In the genomic region with DNA sequence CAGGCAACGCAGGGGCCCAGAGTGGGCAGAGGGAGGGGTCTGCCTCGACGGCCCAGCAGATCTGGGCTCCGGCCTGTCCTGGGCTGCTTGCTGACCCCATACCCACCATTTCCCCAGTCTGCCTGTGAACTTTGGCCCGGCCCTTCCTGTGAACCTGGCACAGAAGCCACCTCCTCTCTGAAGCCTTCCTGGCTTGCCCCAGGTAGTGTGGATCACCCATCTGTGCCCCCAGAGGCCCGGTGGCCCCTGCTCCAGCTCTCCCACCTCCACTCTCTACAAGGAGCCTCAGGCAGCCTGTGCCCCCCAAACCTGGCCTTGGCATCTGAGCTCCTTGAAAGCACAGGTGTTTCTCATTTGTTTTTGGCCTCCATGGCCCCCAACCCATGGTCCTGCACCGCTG, we compare ENCODE assay signal across 10 cellular contexts. TPM values are rescaled to one million over a fixed set of nuclear protein-coding genes. Genes with fewer than 3 reads are reported as not detected.
DNase-seq lines count a peak whose midpoint lies in the region; ATAC-seq and TF ChIP-seq lines count a peak whose summit lies in the region.
"Had no signal": no experiment of that assay in that cellular context is flagged by ENCODE, and none has a peak within 500 bp of the region (broad histone marks: within the 10 kb centered on the region; RNA-seq: fewer than 3 reads in every experiment).

No MANE protein-coding gene starts in this region.

- H3K4me2 ChIP-seq in DND-41 (ENCODE audit: insufficient read depth, low read length) (peak overlapping the region; percentile 46), MM.1S (ENCODE audit: low read depth, low read length) (no peak overlapping the region)

- H3K27ac ChIP-seq in DND-41 (ENCODE audit: low read length) (peak overlapping the region; percentile 92), MM.1S (ENCODE audit: low read length) (no peak overlapping the region), cingulate gyrus (ENCODE audit: low read depth, low read length) (peak overlapping the region; percentile 99), skeletal muscle tissue (ENCODE audit: low read depth, low read length) (peak overlapping the region; percentile 67)

- H3K79me2 ChIP-seq in DND-41 (ENCODE audit: insufficient read depth, low read length) = no peaks in the 10 kb centered on the region
- H3K79me2 ChIP-seq in MM.1S (ENCODE audit: low read length) = no peaks in the 10 kb centered on the region

- 0 out of 3 replicates have a peak, but pooled peaks have one; percentile 4 for ATAC-seq in DND-41 (ENCODE audit: insufficient read depth, low read depth)

- H2AFZ ChIP-seq in DND-41 (ENCODE audit: low read depth, low read length) = peak overlapping the region; percentile 68
- H2AFZ ChIP-seq in MM.1S (ENCODE audit: low read length) = peak overlapping the region; percentile 42; the same call in 1 of the 2 replicates

- H3K9ac ChIP-seq in DND-41 (ENCODE audit: low read depth, low read length) (peak overlapping the region; percentile 48), MM.1S (ENCODE audit: low read length) (no peak overlapping the region), skeletal muscle tissue (ENCODE audit: low read depth in 1 of 3, low read length in 3 of 3) (peak overlapping the region in 2 of 3 donors; percentile 47 to 74)

- CTCF ChIA-PET in GM10248 (lab: Yijun Ruan, JAX) = interaction anchor here (1.0 to 2.4 kb wide), 5 partner anchors 10 to 70 kb away, joined by 3 to 11 read pairs (median 4); no protein-coding TSS in a partner anchor

- H3K4me1 ChIP-seq in DND-41 (ENCODE audit: insufficient read depth, low read length) (peaks cover 32% of the 10 kb centered on the region), MM.1S (ENCODE audit: low read length) (no peaks in the 10 kb centered on the region), skeletal muscle tissue (ENCODE audit: control insufficient read depth in 3 of 3, insufficient read depth in 3 of 3, low read length in 3 of 3) (peaks cover 75 to 95% (median 79%) of the 10 kb centered on the region in 3 donors)

- peaks cover 8% of the 10 kb centered on the region; the same call in 1 of the 2 replicates for H3K36me3 ChIP-seq in DND-41 (ENCODE audit: insufficient read depth, low read length)
- no peaks in the 10 kb centered on the region for H3K36me3 ChIP-seq in MM.1S (replicated peaks; ENCODE audit: insufficient read depth, low read length)
- H3K36me3 ChIP-seq in skeletal muscle tissue (ENCODE audit: control insufficient read depth in 3 of 3, insufficient read depth in 3 of 3, low read length in 3 of 3) = peaks cover 2 to 5% (median 2%) of the 10 kb centered on the region in 3 donors

- no peak overlapping the region for H3K4me3 ChIP-seq in DND-41 (ENCODE audit: low read depth in 1 of 2, low read length in 2 of 2)
- no peak overlapping the region for H3K4me3 ChIP-seq in MM.1S (ENCODE audit: low read length)
- peak overlapping the region in 1 of 3 donors; percentile 24 for H3K4me3 ChIP-seq in skeletal muscle tissue (ENCODE audit: low read length in 3 of 3)

- no peaks in the 10 kb centered on the region for H3F3A ChIP-seq in MM.1S (ENCODE audit: insufficient read depth, low read length)

- TF ChIP-seq CTCF in DND-41 (IDR thresholded peaks at IDR 0.05; ENCODE audit: borderline replicate concordance, extremely low read depth, low read length, poor library complexity, severe bottlenecking) (no peak), MM.1S (IDR thresholded peaks at IDR 0.05; ENCODE audit: low read length) (no peak), GM10248 (IDR thresholded peaks at IDR 0.05; ENCODE audit: control extremely low read depth, extremely low read depth, low read depth, missing control alignments) (no peak)

- H3K9me2 ChIP-seq in MM.1S (replicated peaks; ENCODE audit: insufficient read depth, low read length) = no peaks in the 10 kb centered on the region

- no peaks in the 10 kb centered on the region for H4K20me1 ChIP-seq in DND-41 (ENCODE audit: insufficient read depth, low read length)
- H4K20me1 ChIP-seq in MM.1S (ENCODE audit: insufficient read depth, low read length) = no peaks in the 10 kb centered on the region

- POLR2A ChIA-PET in GM10248 (lab: Yijun Ruan, JAX) = no interaction called here

- no peaks in the 10 kb centered on the region for H3K27me3 ChIP-seq in DND-41 (ENCODE audit: insufficient read depth, low read length, poor library complexity)
- H3K27me3 ChIP-seq in MM.1S (replicated peaks; ENCODE audit: insufficient read depth, low read length) = 0 out of 2 replicates have a peak, but pooled peaks cover 3% of the 10 kb centered on the region
- no peaks in the 10 kb centered on the region for H3K27me3 ChIP-seq in skeletal muscle tissue (ENCODE audit: control insufficient read depth in 3 of 3, insufficient read depth in 3 of 3, low read length in 3 of 3)

- H3K9me3 ChIP-seq in DND-41 (ENCODE audit: insufficient read depth, low read length, severe bottlenecking) (no peaks in the 10 kb centered on the region), MM.1S (replicated peaks; ENCODE audit: insufficient read depth, low read length) (no peaks in the 10 kb centered on the region), skeletal muscle tissue (ENCODE audit: control insufficient read depth in 3 of 3, low read length in 3 of 3) (no peaks in the 10 kb centered on the region)

- DNase-seq in DND-41 (no peak), MM.1S (no peak), AG20443 (ENCODE audit: low spot score) (no peak), NCI-H1417 (lab: John Stamatoyannopoulos, UW) (no peak), NCI-H187 (lab: John Stamatoyannopoulos, UW) (no peak), GM10248 (ENCODE audit: extremely low spot score) (no peak)
- DNase-seq: DMS79 treated with DMSO at 0.1 percent for 48 hours, GOT3 had no signal

RNA-seq across cellular contexts. Expression of a gene that starts 15.7 kb away (rescaled TPM):
- 16.7 TPM for total RNA-seq in skeletal muscle tissue

RNA-seq across cellular contexts. Expression of a gene that starts 34.1 kb away (rescaled TPM):
- 17.2 TPM for total RNA-seq in skeletal muscle tissue
